In genomic region chr14:59870277-59871165, GRCh38 we compare ENCODE assay signal across 8 cellular contexts. TPM values are rescaled to one million over a fixed set of nuclear protein-coding genes. Genes with fewer than 3 reads are reported as not detected.
DNase-seq lines count a peak whose midpoint lies in the region; ATAC-seq and TF ChIP-seq lines count a peak whose summit lies in the region.

A gene with protein sequence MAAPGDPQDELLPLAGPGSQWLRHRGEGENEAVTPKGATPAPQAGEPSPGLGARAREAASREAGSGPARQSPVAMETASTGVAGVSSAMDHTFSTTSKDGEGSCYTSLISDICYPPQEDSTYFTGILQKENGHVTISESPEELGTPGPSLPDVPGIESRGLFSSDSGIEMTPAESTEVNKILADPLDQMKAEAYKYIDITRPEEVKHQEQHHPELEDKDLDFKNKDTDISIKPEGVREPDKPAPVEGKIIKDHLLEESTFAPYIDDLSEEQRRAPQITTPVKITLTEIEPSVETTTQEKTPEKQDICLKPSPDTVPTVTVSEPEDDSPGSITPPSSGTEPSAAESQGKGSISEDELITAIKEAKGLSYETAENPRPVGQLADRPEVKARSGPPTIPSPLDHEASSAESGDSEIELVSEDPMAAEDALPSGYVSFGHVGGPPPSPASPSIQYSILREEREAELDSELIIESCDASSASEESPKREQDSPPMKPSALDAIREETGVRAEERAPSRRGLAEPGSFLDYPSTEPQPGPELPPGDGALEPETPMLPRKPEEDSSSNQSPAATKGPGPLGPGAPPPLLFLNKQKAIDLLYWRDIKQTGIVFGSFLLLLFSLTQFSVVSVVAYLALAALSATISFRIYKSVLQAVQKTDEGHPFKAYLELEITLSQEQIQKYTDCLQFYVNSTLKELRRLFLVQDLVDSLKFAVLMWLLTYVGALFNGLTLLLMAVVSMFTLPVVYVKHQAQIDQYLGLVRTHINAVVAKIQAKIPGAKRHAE (minus strand): TSS chr14:59870776. CDS start chr14:59870630, 146 bp downstream.

- peaks cover 0 to 5% of the 10 kb centered on the region in 2 donors for H3K9me3 Mint-ChIP-seq in stimulated activated naive B cell treated with anti-CD40 and anti-IgM and Interleukin-4, amounts not matched to agents 10 μg/mL and 1 μg/mL and 100 μg/mL, for 72 hours

- H3K27ac Mint-ChIP-seq in stimulated activated naive B cell treated with anti-CD40 and anti-IgM and Interleukin-4, amounts not matched to agents 10 μg/mL and 1 μg/mL and 100 μg/mL, for 72 hours, result peak within 1 kb of the TSS; percentile 37

- H3K4me1 ChIP-seq in DND-41 (ENCODE audit: insufficient read depth, low read length) (no peaks in the 10 kb centered on the region), GM23248 (ENCODE audit: insufficient read depth) (no peaks in the 10 kb centered on the region), liver (ENCODE audit: control insufficient read depth in 4 of 4, insufficient read depth in 4 of 4, low read length in 3 of 4) (peaks cover 3 to 18% (median 10%) of the 10 kb centered on the region in 4 donors)

- H3K9me3 ChIP-seq in DND-41 (ENCODE audit: insufficient read depth, low read length, severe bottlenecking) (no peaks in the 10 kb centered on the region), GM23248 (ENCODE audit: low read depth) (no peaks in the 10 kb centered on the region), liver (ENCODE audit: control insufficient read depth in 4 of 4, low read length in 3 of 4) (no peaks in the 10 kb centered on the region)

- no peak within 1 kb of the TSS for H3K27ac ChIP-seq in DND-41 (ENCODE audit: low read length)
- H3K27ac ChIP-seq in GM23248, result no peak within 1 kb of the TSS
- no peak within 1 kb of the TSS for H3K27ac ChIP-seq in liver (ENCODE audit: low read depth in 1 of 2, low read length in 2 of 2)

- H3K36me3 ChIP-seq in DND-41 (ENCODE audit: insufficient read depth, low read length) (no peaks in the 10 kb centered on the region), GM23248 (ENCODE audit: low read depth) (no peaks in the 10 kb centered on the region), liver (ENCODE audit: control insufficient read depth in 4 of 4, insufficient read depth in 3 of 4, low read depth in 1 of 4, low read length in 3 of 4) (no peaks in the 10 kb centered on the region)

- H3K79me2 ChIP-seq in DND-41 (ENCODE audit: insufficient read depth, low read length), result no peaks in the 10 kb centered on the region
- no peaks in the 10 kb centered on the region for H3K79me2 ChIP-seq in GM23248 (ENCODE audit: insufficient read depth)

- H3K27me3 Mint-ChIP-seq in stimulated activated naive B cell treated with anti-CD40 and anti-IgM and Interleukin-4, amounts not matched to agents 10 μg/mL and 1 μg/mL and 100 μg/mL, for 72 hours, result peaks cover 36 to 43% of the 10 kb centered on the region in 2 donors

- in situ Hi-C loops in GM23248 (cut with MboI), result no loop called here

- no peak for TF ChIP-seq RAD21 in liver (IDR thresholded peaks at IDR 0.05)

- H3K4me1 Mint-ChIP-seq in stimulated activated naive B cell treated with anti-CD40 and anti-IgM and Interleukin-4, amounts not matched to agents 10 μg/mL and 1 μg/mL and 100 μg/mL, for 72 hours, result peaks cover 4 to 12% of the 10 kb centered on the region in 2 donors

- H3K27me3 ChIP-seq in DND-41 (ENCODE audit: insufficient read depth, low read length, poor library complexity), result peaks cover 9% of the 10 kb centered on the region
- peaks cover 54% of the 10 kb centered on the region for H3K27me3 ChIP-seq in GM23248 (replicated peaks; ENCODE audit: insufficient read depth)
- peaks cover 0 to 9% (median 5%) of the 10 kb centered on the region in 4 donors for H3K27me3 ChIP-seq in liver (ENCODE audit: control insufficient read depth in 4 of 4, insufficient read depth in 4 of 4, low read length in 3 of 4)

- H3K4me2 ChIP-seq in DND-41 (ENCODE audit: insufficient read depth, low read length) (peak within 1 kb of the TSS; percentile 45; the same call in 1 of the 2 replicates), GM23248 (ENCODE audit: unreplicated experiment) (peak within 1 kb of the TSS; percentile 99)

- no peaks in the 10 kb centered on the region for H3F3A ChIP-seq in GM23248 (ENCODE audit: insufficient read depth)

- no peaks in the 10 kb centered on the region for H3K36me3 Mint-ChIP-seq in stimulated activated naive B cell treated with anti-CD40 and anti-IgM and Interleukin-4, amounts not matched to agents 10 μg/mL and 1 μg/mL and 100 μg/mL, for 72 hours

- DNase-seq in DND-41 (no peak), GM23248 (peak; percentile 53), NCI-H1105 (lab: John Stamatoyannopoulos, UW) (peak; percentile 82), SW480 (ENCODE audit: low spot score) (peak; percentile 62), dermis blood vessel endothelial cell (peak; percentile 53)
- DNase-seq in stimulated activated naive B cell treated with anti-CD40 and anti-IgM and Interleukin-4, amounts not matched to agents 10 μg/mL and 1 μg/mL and 100 μg/mL, for 72 hours, result no peak
- DNase-seq in activated CD4-positive, CD25-positive, alpha-beta regulatory T cell (lab: John Stamatoyannopoulos, UW), result no peak

- ATAC-seq in DND-41 (ENCODE audit: insufficient read depth, low read depth), result peak; percentile 58; the same call in 2 of the 3 replicates
- ATAC-seq in stimulated activated naive B cell treated with anti-CD40 and anti-IgM and Interleukin-4, amounts not matched to agents 10 μg/mL and 1 μg/mL and 100 μg/mL, for 72 hours (replicated peaks), result peak; percentile 61 to 64

- H3K9me2 ChIP-seq in GM23248 (ENCODE audit: insufficient read depth), result no peaks in the 10 kb centered on the region

- no peak within 1 kb of the TSS for H2AFZ ChIP-seq in DND-41 (ENCODE audit: low read depth, low read length)
- peak within 1 kb of the TSS; percentile 90 for H2AFZ ChIP-seq in GM23248

- 1 to 2% methylated on average over 44 to 60 of the region's 84 CpGs for WGBS in GM23248 (ENCODE audit: low coverage in 1 of 2, low lambda C conversion rate in 2 of 2, missing lambda C conversion rate in 2 of 2), 2 experiments
- 2% methylated on average over 84 of the region's 84 CpGs for WGBS in liver

- H3K4me3 Mint-ChIP-seq in stimulated activated naive B cell treated with anti-CD40 and anti-IgM and Interleukin-4, amounts not matched to agents 10 μg/mL and 1 μg/mL and 100 μg/mL, for 72 hours, result peak within 1 kb of the TSS; percentile 84 to 94

- TF ChIP-seq CTCF in DND-41 (IDR thresholded peaks at IDR 0.05; ENCODE audit: borderline replicate concordance, extremely low read depth, low read length, poor library complexity, severe bottlenecking) (no peak), liver (IDR thresholded peaks at IDR 0.05; ENCODE audit: low read depth, low read length, missing input control) (no peak)

- H3K4me3 ChIP-seq in DND-41 (ENCODE audit: low read depth in 1 of 2, low read length in 2 of 2) (no peak within 1 kb of the TSS), GM23248 (peak within 1 kb of the TSS; percentile 74), liver (ENCODE audit: low read depth in 1 of 3, low read length in 3 of 3) (peak within 1 kb of the TSS; percentile 2 to 68 (median 60))

- H4K20me1 ChIP-seq in DND-41 (ENCODE audit: insufficient read depth, low read length) (no peaks in the 10 kb centered on the region), GM23248 (ENCODE audit: insufficient read depth) (no peaks in the 10 kb centered on the region)

- no peak within 1 kb of the TSS for H3K9ac ChIP-seq in DND-41 (ENCODE audit: low read depth, low read length)
- no peak within 1 kb of the TSS for H3K9ac ChIP-seq in GM23248
- H3K9ac ChIP-seq in liver (ENCODE audit: low read depth in 1 of 2, low read length in 2 of 2), result peak within 1 kb of the TSS in 1 of 2 donors; percentile 16

TF ChIP-seq in liver, 16 proteins besides CTCF, POLR2A, EP300 and RAD21:
- TF ChIP-seq RXRA (IDR thresholded peaks at IDR 0.05), result no peak

RNA-seq across cellular contexts. Expression of the gene that starts here (rescaled TPM):
- total RNA-seq in GM23248 (2014; rRNA removed; shearing (Covaris generic)), result not detected in 2 replicates
- 0.15 and 0.33 TPM in 2 replicates for polyA plus RNA-seq in GM23248 (2016; fragmentation: Nextera tagmentation; extraction: Ambion mirVana)
- total RNA-seq in dermis blood vessel endothelial cell, result not detected in 2 replicates
- 1 to 10 TPM in 1 of 2 donors, under 1 TPM in 1; 0.33 to 1.8 TPM for total RNA-seq in liver
- polyA plus RNA-seq in liver, result under 1 TPM; 0.08 to 0.42 TPM

Comparison
In these comparisons a context has a peak if more than half of its experiments do, and no peak if none do; other contexts are left out.
1. Peak in DNase-seq, H3K4me3 ChIP-seq and H3K4me2 ChIP-seq in GM23248; RNA of the gene not detected or under 1 TPM.
2. Peak in DNase-seq in dermis blood vessel endothelial cell; RNA of the gene not detected or under 1 TPM.
3. DNase-seq: peak in NCI-H1105 (single experiment) and SW480 (single experiment); none in DND-41 (single experiment), stimulated activated naive B cell treated with anti-CD40 and anti-IgM and Interleukin-4, amounts not matched to agents 10 μg/mL and 1 μg/mL and 100 μg/mL, for 72 hours (single experiment) and activated CD4-positive, CD25-positive, alpha-beta regulatory T cell (0 of 4).
4. H3K4me3 ChIP-seq: peak in liver (3 of 3); none in DND-41 (0 of 2).